9 cellular contexts compared by ENCODE assay signal in the genomic region with DNA sequence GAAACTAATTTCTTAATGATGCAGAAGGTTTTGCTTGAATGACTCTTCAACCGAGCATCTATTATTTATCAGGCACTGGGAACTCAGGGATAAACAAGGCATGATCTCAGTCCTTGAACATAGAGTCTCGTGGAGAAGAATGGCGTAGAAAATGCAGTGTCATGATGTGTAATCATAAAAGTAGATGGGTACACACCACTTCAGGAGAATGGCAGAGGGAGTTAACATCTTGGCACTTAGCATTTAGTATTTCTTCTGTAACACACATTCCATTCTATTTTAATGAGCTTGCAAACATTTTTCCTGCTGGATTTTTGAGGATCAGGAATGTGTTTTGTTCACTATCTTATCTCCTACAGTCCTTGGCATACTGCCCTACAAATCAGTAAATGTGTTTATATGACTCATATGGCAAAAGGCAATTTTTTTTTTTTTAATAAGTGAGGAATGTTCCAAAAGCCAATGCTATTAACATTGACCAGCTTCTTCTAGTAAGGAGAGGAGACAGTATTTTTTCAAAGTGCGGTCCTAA. TPM values are rescaled to one million over a fixed set of nuclear protein-coding genes. Genes with fewer than 3 reads are reported as not detected.
DNase-seq lines count a peak whose midpoint lies in the region; ATAC-seq and TF ChIP-seq lines count a peak whose summit lies in the region.
"Had no signal": no experiment of that assay in that cellular context is flagged by ENCODE, and none has a peak within 500 bp of the region (broad histone marks: within the 10 kb centered on the region; RNA-seq: fewer than 3 reads in every experiment).

No MANE protein-coding gene starts in this region.

- intact Hi-C loops in CD8-positive, alpha-beta T cell (cut with DNase I, micrococcal nuclease), result loop anchor here (5.0 to 10.0 kb wide), 4 partner anchors 68 to 833 kb away; a partner anchor contains a TSS

- H3K9me3 Mint-ChIP-seq in activated naive CD8-positive, alpha-beta T cell (ENCODE audit: low read depth), result no peaks in the 10 kb centered on the region
- H3K9me3 Mint-ChIP-seq in CD8-positive, alpha-beta T cell, result no peaks in the 10 kb centered on the region
- H3K9me3 Mint-ChIP-seq: memory B cell had no signal

- ATAC-seq in thoracic aorta (ENCODE audit: insufficient number of reproducible peaks, low FRiP score, low read depth), result peak; percentile 73
- ATAC-seq in CD8-positive, alpha-beta T cell, result no peak

- POLR2A ChIA-PET in CD8-positive, alpha-beta T cell (lab: Charles Lee), result no interaction called here

- DNase-seq in CD1c-positive myeloid dendritic cell (ENCODE audit: extremely low spot score), result peak; percentile 44
- DNase-seq in LoVo (ENCODE audit: low spot score), result peak; percentile 99
- peak; percentile 74 for DNase-seq in hepatic stellate cell (ENCODE audit: low spot score)
- DNase-seq in thoracic aorta (ENCODE audit: low spot score), result no peak
- no peak for DNase-seq in CD8-positive, alpha-beta T cell
- no peak for DNase-seq in NCI-H524 (lab: John Stamatoyannopoulos, UW)
- no peak for DNase-seq in NCI-H1092 treated with DMSO at 0.1 percent for 48 hours (lab: John Stamatoyannopoulos, UW)

- peak overlapping the region; percentile 65 for H3K4me3 Mint-ChIP-seq in activated naive CD8-positive, alpha-beta T cell
- no peak overlapping the region for H3K4me3 Mint-ChIP-seq in CD8-positive, alpha-beta T cell
- H3K4me3 Mint-ChIP-seq: memory B cell had no signal

- H3K36me3 Mint-ChIP-seq in activated naive CD8-positive, alpha-beta T cell, result no peaks in the 10 kb centered on the region
- H3K36me3 Mint-ChIP-seq in CD8-positive, alpha-beta T cell, result no peaks in the 10 kb centered on the region
- H3K36me3 Mint-ChIP-seq: memory B cell had no signal

- H3K4me1 ChIP-seq in thoracic aorta (ENCODE audit: control insufficient read depth in 1 of 2, low read depth in 2 of 2), result peaks cover 22 to 68% of the 10 kb centered on the region in 2 donors
- peaks cover 9% of the 10 kb centered on the region for H3K4me1 ChIP-seq in CD8-positive, alpha-beta T cell (ENCODE audit: insufficient read depth, low read length)

- TF ChIP-seq CTCF in thoracic aorta (IDR thresholded peaks at IDR 0.05), result no peak
- no peak for TF ChIP-seq CTCF in CD8-positive, alpha-beta T cell (IDR thresholded peaks at IDR 0.05)

- no peaks in the 10 kb centered on the region for H3K36me3 ChIP-seq in thoracic aorta
- no peaks in the 10 kb centered on the region for H3K36me3 ChIP-seq in CD8-positive, alpha-beta T cell (ENCODE audit: insufficient read depth, low read length)

- H3K27ac ChIP-seq in thoracic aorta, result peak overlapping the region; percentile 90 to 91
- H3K27ac ChIP-seq in CD8-positive, alpha-beta T cell (ENCODE audit: low read depth, low read length), result no peak overlapping the region

- peak overlapping the region; percentile 89 for H3K27ac Mint-ChIP-seq in activated naive CD8-positive, alpha-beta T cell
- H3K27ac Mint-ChIP-seq in CD8-positive, alpha-beta T cell, result no peak overlapping the region
- H3K27ac Mint-ChIP-seq: memory B cell had no signal

- no peaks in the 10 kb centered on the region for H3K27me3 ChIP-seq in thoracic aorta (replicated peaks; ENCODE audit: insufficient read depth)
- H3K27me3 ChIP-seq in CD8-positive, alpha-beta T cell (ENCODE audit: insufficient read depth, low read length), result no peaks in the 10 kb centered on the region

- CTCF ChIA-PET in CD8-positive, alpha-beta T cell (lab: Charles Lee), result interaction anchor here (0.7 to 2.0 kb wide), 4 partner anchors 18 to 834 kb away, joined by 4 to 5 read pairs (median 4); no protein-coding TSS in a partner anchor

- H3K9me3 ChIP-seq in thoracic aorta, result no peaks in the 10 kb centered on the region
- H3K9me3 ChIP-seq in CD8-positive, alpha-beta T cell (ENCODE audit: low read length), result no peaks in the 10 kb centered on the region

- H3K27me3 Mint-ChIP-seq in activated naive CD8-positive, alpha-beta T cell, result no peaks in the 10 kb centered on the region
- no peaks in the 10 kb centered on the region for H3K27me3 Mint-ChIP-seq in CD8-positive, alpha-beta T cell (ENCODE audit: low read depth)
- H3K27me3 Mint-ChIP-seq: memory B cell had no signal

- H3K4me3 ChIP-seq in thoracic aorta, result peak overlapping the region; percentile 31
- H3K4me3 ChIP-seq in CD8-positive, alpha-beta T cell (ENCODE audit: low read depth, low read length), result no peak overlapping the region

- H3K4me1 Mint-ChIP-seq in activated naive CD8-positive, alpha-beta T cell (ENCODE audit: low read depth), result peaks cover 42% of the 10 kb centered on the region
- H3K4me1 Mint-ChIP-seq in CD8-positive, alpha-beta T cell (ENCODE audit: low read depth), result peaks cover 18% of the 10 kb centered on the region
- H3K4me1 Mint-ChIP-seq: memory B cell had no signal

RNA-seq across cellular contexts. Expression of a gene that starts 3.8 kb away (rescaled TPM):
- total RNA-seq in thoracic aorta, result 100 to 1,000 TPM; 269 to 332 TPM
- 10 to 100 TPM; 25.1 to 33.1 TPM for total RNA-seq in CD8-positive, alpha-beta T cell

Comparison
In these comparisons a context has a peak if more than half of its experiments do, and no peak if none do; other contexts are left out.
1. DNase-seq: peak in CD1c-positive myeloid dendritic cell (single experiment), LoVo (single experiment) and hepatic stellate cell (single experiment); none in thoracic aorta (single experiment), CD8-positive, alpha-beta T cell (0 of 7), NCI-H524 (0 of 2) and NCI-H1092 treated with DMSO at 0.1 percent for 48 hours (single experiment).
2. RNA of a gene that starts 3.8 kb away (total RNA-seq): 269 to 332 TPM in thoracic aorta; 25.1 to 33.1 TPM in CD8-positive, alpha-beta T cell; every median in the first group is over 4 times any median in the second.